Comparison of ENCODE assay signal across 18 cellular contexts in genomic region chr20:34541264-34541901, GRCh38.
A peak's percentile ranks its signal among the peaks of the same experiment; 100 is the strongest.
DNase-seq lines count a peak whose midpoint lies in the region; ATAC-seq lines count a peak whose summit lies in the region.
"Had no signal": no experiment of that assay in that cellular context is flagged by ENCODE, and none has a peak within 500 bp of the region (broad histone marks: within the 10 kb centered on the region; RNA-seq: fewer than 3 reads in every experiment).

No MANE protein-coding gene starts in this region.

- H3K27ac Mint-ChIP-seq in T-helper 2 cell treated with Interferon-gamma antibody and Interleukin-4, amounts not matched to agents 5 μg/mL and 100 μg/mL, for 36 hours: peak overlapping the region; percentile 41
- peak overlapping the region; percentile 93 for H3K27ac Mint-ChIP-seq in stimulated activated effector memory CD8-positive, alpha-beta T cell treated with anti-CD3 and anti-CD28 coated beads, Interleukin-12 subunit alpha, Interleukin-12 subunit beta, amount 100 ng/mL, for 72 hours

- H3K4me1 Mint-ChIP-seq in T-helper 2 cell treated with Interferon-gamma antibody and Interleukin-4, amounts not matched to agents 5 μg/mL and 100 μg/mL, for 36 hours (ENCODE audit: low read depth): peaks cover 11% of the 10 kb centered on the region
- peaks cover 16% of the 10 kb centered on the region for H3K4me1 Mint-ChIP-seq in stimulated activated effector memory CD8-positive, alpha-beta T cell treated with anti-CD3 and anti-CD28 coated beads, Interleukin-12 subunit alpha, Interleukin-12 subunit beta, amount 100 ng/mL, for 72 hours

- peak; percentile 61 for ATAC-seq in stimulated activated effector memory CD8-positive, alpha-beta T cell treated with anti-CD3 and anti-CD28 coated beads, Interleukin-12 subunit alpha, Interleukin-12 subunit beta, amount 100 ng/mL, for 72 hours
- ATAC-seq in GM21381 (IDR thresholded peaks at IDR 0.05; ENCODE audit: unreplicated experiment): no peak
- ATAC-seq: GM23338, left lung had no signal

- H3K4me3 Mint-ChIP-seq in T-helper 2 cell treated with Interferon-gamma antibody and Interleukin-4, amounts not matched to agents 5 μg/mL and 100 μg/mL, for 36 hours: no peak overlapping the region
- H3K4me3 Mint-ChIP-seq in stimulated activated effector memory CD8-positive, alpha-beta T cell treated with anti-CD3 and anti-CD28 coated beads, Interleukin-12 subunit alpha, Interleukin-12 subunit beta, amount 100 ng/mL, for 72 hours: peak overlapping the region; percentile 25
- H3K4me3 Mint-ChIP-seq: brain, GM23338 had no signal

- peak; percentile 25 to 36 for DNase-seq in stimulated activated CD4-positive, alpha-beta T cell treated with anti-CD3 and anti-CD28 coated beads, Interleukin-2, amount 100 ng/mL, for 24 hours
- DNase-seq in stimulated activated CD4-positive, alpha-beta T cell treated with anti-CD3 and anti-CD28 coated beads, Interleukin-2, amount 100 ng/mL, for 48 hours: no peak
- DNase-seq in T-helper 2 cell treated with Interferon-gamma antibody and Interleukin-4, amounts not matched to agents 5 μg/mL and 100 μg/mL, for 36 hours (ENCODE audit: low spot score): no peak
- DNase-seq in central memory CD4-positive, alpha-beta T cell: peak; percentile 51
- no peak for DNase-seq in stimulated activated effector memory CD8-positive, alpha-beta T cell treated with anti-CD3 and anti-CD28 coated beads, Interleukin-12 subunit alpha, Interleukin-12 subunit beta, amount 100 ng/mL, for 72 hours (ENCODE audit: low spot score in 2 of 2)
- no peak for DNase-seq in NCI-H510A treated with DMSO at 0.1 percent for 48 hours (lab: John Stamatoyannopoulos, UW)
- DNase-seq in pons (ENCODE audit: low spot score): no peak
- DNase-seq: AML-193, erythroblast, GF-D8, left lung, MG63, NCI-H1694 treated with DMSO at 0.1 percent for 48 hours, SHP77, trophoblast cell had no signal

- H3K9me3 Mint-ChIP-seq in T-helper 2 cell treated with Interferon-gamma antibody and Interleukin-4, amounts not matched to agents 5 μg/mL and 100 μg/mL, for 36 hours: no peaks in the 10 kb centered on the region
- H3K9me3 Mint-ChIP-seq in stimulated activated effector memory CD8-positive, alpha-beta T cell treated with anti-CD3 and anti-CD28 coated beads, Interleukin-12 subunit alpha, Interleukin-12 subunit beta, amount 100 ng/mL, for 72 hours: no peaks in the 10 kb centered on the region
- H3K9me3 Mint-ChIP-seq: brain had no signal

- peaks cover 27% of the 10 kb centered on the region for H3K36me3 Mint-ChIP-seq in T-helper 2 cell treated with Interferon-gamma antibody and Interleukin-4, amounts not matched to agents 5 μg/mL and 100 μg/mL, for 36 hours (ENCODE audit: low read depth)
- H3K36me3 Mint-ChIP-seq in stimulated activated effector memory CD8-positive, alpha-beta T cell treated with anti-CD3 and anti-CD28 coated beads, Interleukin-12 subunit alpha, Interleukin-12 subunit beta, amount 100 ng/mL, for 72 hours: peaks cover 58% of the 10 kb centered on the region

- H3K27me3 Mint-ChIP-seq in T-helper 2 cell treated with Interferon-gamma antibody and Interleukin-4, amounts not matched to agents 5 μg/mL and 100 μg/mL, for 36 hours (ENCODE audit: low read depth): no peaks in the 10 kb centered on the region
- H3K27me3 Mint-ChIP-seq: brain had no signal

Comparison
In these comparisons a context has a peak if more than half of its experiments do, and no peak if none do; other contexts are left out.
1. DNase-seq: peak in stimulated activated CD4-positive, alpha-beta T cell treated with anti-CD3 and anti-CD28 coated beads, Interleukin-2, amount 100 ng/mL, for 24 hours (2 of 2) and central memory CD4-positive, alpha-beta T cell (single experiment); none in stimulated activated CD4-positive, alpha-beta T cell treated with anti-CD3 and anti-CD28 coated beads, Interleukin-2, amount 100 ng/mL, for 48 hours (0 of 2), T-helper 2 cell treated with Interferon-gamma antibody and Interleukin-4, amounts not matched to agents 5 μg/mL and 100 μg/mL, for 36 hours (single experiment), stimulated activated effector memory CD8-positive, alpha-beta T cell treated with anti-CD3 and anti-CD28 coated beads, Interleukin-12 subunit alpha, Interleukin-12 subunit beta, amount 100 ng/mL, for 72 hours (0 of 2), NCI-H510A treated with DMSO at 0.1 percent for 48 hours (single experiment) and pons (single experiment).